In genomic region chr4:155674669-155675071, GRCh38 we compare ENCODE assay signal across 23 cellular contexts. TPM values are rescaled to one million over a fixed set of nuclear protein-coding genes. Genes with fewer than 3 reads are reported as not detected.
DNase-seq lines count a peak whose midpoint lies in the region; ATAC-seq and TF ChIP-seq lines count a peak whose summit lies in the region.
"Had no signal": no experiment of that assay in that cellular context is flagged by ENCODE, and none has a peak within 500 bp of the region (broad histone marks: within the 10 kb centered on the region; RNA-seq: fewer than 3 reads in every experiment).

No MANE protein-coding gene starts in this region.

- DNase-seq in neural progenitor cell (ENCODE audit: low spot score) (no peak), transverse colon (no peak), anterior cingulate cortex (lab: John Stamatoyannopoulos, UW) (no peak)
- DNase-seq: ACHN; Caco-2; CD4-positive, alpha-beta memory T cell; DND-41; GM23248; H9; NCI-H1092; NCI-H1436; NCI-H1930; NCI-H510A treated with DMSO at 0.1 percent for 48 hours; NCI-H748 treated with DMSO at 0.1 percent for 48 hours; NK-92 treated with Interleukin-12 subunit alpha and Interleukin-12 subunit beta, amount 100 ng/mL, for 24 hours; Peyer's patch had no signal

- TF ChIP-seq CTCF in KMS-11 (conservative IDR thresholded peaks at IDR 0.05; ENCODE audit: low read depth, low read length) (no peak), VCaP (conservative IDR thresholded peaks at IDR 0.05) (no peak), neural progenitor cell (IDR thresholded peaks at IDR 0.05) (no peak), transverse colon (IDR thresholded peaks at IDR 0.05) (no peak)

- no peaks in the 10 kb centered on the region for H3K9me3 ChIP-seq in neural progenitor cell (ENCODE audit: low read depth)
- H3K9me3 ChIP-seq in transverse colon: no peaks in the 10 kb centered on the region
- H3K9me3 ChIP-seq: BLaER1, Caco-2, Peyer's patch had no signal

- TF ChIP-seq POLR2A in transverse colon (IDR thresholded peaks at IDR 0.05): no peak

- no peak overlapping the region for H3K4me3 ChIP-seq in KMS-11 (IDR thresholded peaks at IDR 0.05; ENCODE audit: insufficient read depth, low read depth, low read length)
- H3K4me3 ChIP-seq in neural progenitor cell: no peak overlapping the region
- H3K4me3 ChIP-seq in transverse colon: no peak overlapping the region
- H3K4me3 ChIP-seq: BLaER1, GM12878, GM23248, Peyer's patch had no signal

- intact Hi-C loops in transverse colon (cut with DNase I; ENCODE audit: low total_unique reads): no loop called here

- H3K4me1 ChIP-seq in KMS-11 (ENCODE audit: low read depth, poor library complexity, severe bottlenecking): peaks cover 99% of the 10 kb centered on the region
- peaks cover 33% of the 10 kb centered on the region for H3K4me1 ChIP-seq in neural progenitor cell
- H3K4me1 ChIP-seq in transverse colon: peaks cover 0 to 46% (median 13%) of the 10 kb centered on the region in 4 donors
- H3K4me1 ChIP-seq: BLaER1 had no signal

- H3K27me3 Mint-ChIP-seq in neural progenitor cell (ENCODE audit: insufficient read depth, low read depth): no peaks in the 10 kb centered on the region

- no peaks in the 10 kb centered on the region for H3K36me3 Mint-ChIP-seq in neural progenitor cell
- H3K36me3 Mint-ChIP-seq: CD4-positive, alpha-beta memory T cell had no signal

- H3K36me3 ChIP-seq in KMS-11 (ENCODE audit: insufficient read depth) (peaks cover 5% of the 10 kb centered on the region; the same call in 1 of the 2 replicates), neural progenitor cell (no peaks in the 10 kb centered on the region), transverse colon (no peaks in the 10 kb centered on the region)
- H3K36me3 ChIP-seq: BLaER1, Peyer's patch had no signal

- H3K9ac ChIP-seq in KMS-11: no peak overlapping the region
- H3K9ac ChIP-seq in neural progenitor cell: no peak overlapping the region
- H3K9ac ChIP-seq: BLaER1, GM23248 had no signal

- H3K27me3 ChIP-seq in KMS-11 (ENCODE audit: insufficient read depth, low read depth) (no peaks in the 10 kb centered on the region), neural progenitor cell (peaks cover 37% of the 10 kb centered on the region), transverse colon (no peaks in the 10 kb centered on the region)
- H3K27me3 ChIP-seq: BLaER1, Peyer's patch had no signal

- H3K4me2 ChIP-seq in KMS-11: peak overlapping the region; percentile 64
- H3K4me2 ChIP-seq in neural progenitor cell: no peak overlapping the region
- H3K4me2 ChIP-seq: BLaER1 had no signal

- in situ Hi-C loops in transverse colon (cut with MboI; ENCODE audit: low pct_ligation_motif_present in 1 of 4, low pct_unique_long_range_greater_than_20kb in 1 of 4, low sequenced_read_pairs in 3 of 4): no loop called here

- no peaks in the 10 kb centered on the region for H3K9me3 Mint-ChIP-seq in neural progenitor cell
- H3K9me3 Mint-ChIP-seq: H9 had no signal

- no peak overlapping the region for H3K27ac Mint-ChIP-seq in neural progenitor cell
- H3K27ac Mint-ChIP-seq: CD4-positive, alpha-beta memory T cell; H9 had no signal

- peaks cover 100% of the 10 kb centered on the region for H3K79me2 ChIP-seq in KMS-11 (ENCODE audit: insufficient read depth, low read depth)
- H3K79me2 ChIP-seq in neural progenitor cell (ENCODE audit: low read depth): no peaks in the 10 kb centered on the region

- no peak overlapping the region for H3K4me3 Mint-ChIP-seq in neural progenitor cell
- H3K4me3 Mint-ChIP-seq: CD4-positive, alpha-beta memory T cell; H9 had no signal

- WGBS in transverse colon (ENCODE audit: low coverage in 1 of 2), 2 donors: 36 to 55% methylated on average over 6 of the region's 6 CpGs

- peaks cover 18% of the 10 kb centered on the region for H3F3A ChIP-seq in neural progenitor cell (ENCODE audit: low read depth)

- H3K27ac ChIP-seq in KMS-11 (peak overlapping the region; percentile 58; the same call in 1 of the 2 replicates), VCaP (peak overlapping the region; percentile 100), neural progenitor cell (peak overlapping the region; percentile 64), transverse colon (peak overlapping the region; percentile 39 to 87 (median 64))
- H3K27ac ChIP-seq: BLaER1, GM23248 had no signal

- peaks cover 13% of the 10 kb centered on the region; the same call in 1 of the 2 replicates for H4K20me1 ChIP-seq in KMS-11 (ENCODE audit: insufficient read depth)
- no peaks in the 10 kb centered on the region for H4K20me1 ChIP-seq in neural progenitor cell (ENCODE audit: low read depth)
- H4K20me1 ChIP-seq: BLaER1 had no signal

- no peak for TF ChIP-seq EP300 in transverse colon (IDR thresholded peaks at IDR 0.05; ENCODE audit: low read depth)

- ATAC-seq in HG03045 (IDR thresholded peaks at IDR 0.05; ENCODE audit: unreplicated experiment) (no peak), HG03039 (IDR thresholded peaks at IDR 0.05; ENCODE audit: unreplicated experiment) (no peak)
- ATAC-seq: GM12878, SK-N-SH treated with all-trans-retinoic acid at 6 μM for 48 hours had no signal

- H2AFZ ChIP-seq in KMS-11 (ENCODE audit: low read depth): no peak overlapping the region
- H2AFZ ChIP-seq in neural progenitor cell (replicated peaks): no peak overlapping the region
- H2AFZ ChIP-seq: GM23248 had no signal

- H3K4me1 Mint-ChIP-seq in neural progenitor cell: peaks cover 22% of the 10 kb centered on the region
- H3K4me1 Mint-ChIP-seq: CD4-positive, alpha-beta memory T cell had no signal

RNA-seq across cellular contexts. Expression of gene GUCY1A1, which starts 8.0 kb away (rescaled TPM):
- total RNA-seq in neural progenitor cell (ENCODE audit: low replicate concordance) (1.5 and 2.5 TPM in 2 replicates), transverse colon (10 to 100 TPM; 29.4 to 45.6 (median 32.7) TPM)
- total RNA-seq: Caco-2; CD4-positive, alpha-beta memory T cell; GM23248; H9 had no signal
